ENCODE assay signal across 1 cellular context in the genomic region with DNA sequence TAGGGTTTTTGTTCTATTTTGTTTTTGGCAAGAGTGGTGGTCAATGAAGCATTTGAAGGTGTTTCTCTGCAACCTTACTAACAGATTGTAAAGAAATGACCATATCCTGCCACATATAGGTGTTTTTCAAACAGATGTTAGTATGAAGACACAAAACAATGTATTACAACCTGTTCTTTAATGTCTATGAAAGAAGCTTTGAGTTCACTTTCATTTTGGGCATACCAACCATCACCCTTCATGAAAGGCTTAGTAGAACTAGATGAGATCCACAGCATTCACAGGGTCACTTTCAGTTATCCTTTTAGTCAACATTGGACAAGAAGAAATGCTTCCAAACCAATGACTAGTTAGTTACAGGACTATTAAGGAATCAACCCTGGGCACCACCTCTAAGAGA.
TF ChIP-seq lines count a peak whose summit lies in the region.

No MANE protein-coding gene starts in this region.

TF ChIP-seq in GM12878, 131 proteins besides CTCF, POLR2A, EP300 and RAD21 (continued from another document):
- TF ChIP-seq, protein P1, sequence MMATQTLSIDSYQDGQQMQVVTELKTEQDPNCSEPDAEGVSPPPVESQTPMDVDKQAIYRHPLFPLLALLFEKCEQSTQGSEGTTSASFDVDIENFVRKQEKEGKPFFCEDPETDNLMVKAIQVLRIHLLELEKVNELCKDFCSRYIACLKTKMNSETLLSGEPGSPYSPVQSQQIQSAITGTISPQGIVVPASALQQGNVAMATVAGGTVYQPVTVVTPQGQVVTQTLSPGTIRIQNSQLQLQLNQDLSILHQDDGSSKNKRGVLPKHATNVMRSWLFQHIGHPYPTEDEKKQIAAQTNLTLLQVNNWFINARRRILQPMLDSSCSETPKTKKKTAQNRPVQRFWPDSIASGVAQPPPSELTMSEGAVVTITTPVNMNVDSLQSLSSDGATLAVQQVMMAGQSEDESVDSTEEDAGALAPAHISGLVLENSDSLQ (IDR thresholded peaks at IDR 0.05): no peak
- TF ChIP-seq, protein P2, sequence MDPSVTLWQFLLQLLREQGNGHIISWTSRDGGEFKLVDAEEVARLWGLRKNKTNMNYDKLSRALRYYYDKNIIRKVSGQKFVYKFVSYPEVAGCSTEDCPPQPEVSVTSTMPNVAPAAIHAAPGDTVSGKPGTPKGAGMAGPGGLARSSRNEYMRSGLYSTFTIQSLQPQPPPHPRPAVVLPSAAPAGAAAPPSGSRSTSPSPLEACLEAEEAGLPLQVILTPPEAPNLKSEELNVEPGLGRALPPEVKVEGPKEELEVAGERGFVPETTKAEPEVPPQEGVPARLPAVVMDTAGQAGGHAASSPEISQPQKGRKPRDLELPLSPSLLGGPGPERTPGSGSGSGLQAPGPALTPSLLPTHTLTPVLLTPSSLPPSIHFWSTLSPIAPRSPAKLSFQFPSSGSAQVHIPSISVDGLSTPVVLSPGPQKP (IDR thresholded peaks at IDR 0.05; ENCODE audit: low read depth, low read length): no peak
- TF ChIP-seq ZBED1 (IDR thresholded peaks at IDR 0.05; ENCODE audit: borderline replicate concordance) (no peak), ZSCAN29 (IDR thresholded peaks at IDR 0.05) (no peak), LARP7 (IDR thresholded peaks at IDR 0.05) (no peak), MEF2B (IDR thresholded peaks at IDR 0.05; ENCODE audit: partially characterized antibody, poor library complexity, severe bottlenecking) (no peak), IKZF2 (IDR thresholded peaks at IDR 0.05) (no peak), TBL1XR1 (IDR thresholded peaks at IDR 0.05; ENCODE audit: low read depth, low read length) (no peak), NFIC (IDR thresholded peaks at IDR 0.05; ENCODE audit: low read depth, low read length) (no peak), RFX5 (IDR thresholded peaks at IDR 0.05; ENCODE audit: low read depth, low read length) (no peak), IKZF1 (conservative IDR thresholded peaks at IDR 0.05) (no peak), CHD2 (IDR thresholded peaks at IDR 0.05; ENCODE audit: borderline replicate concordance, low read depth, low read length) (no peak), SUZ12 (IDR thresholded peaks at IDR 0.05; ENCODE audit: unreplicated experiment) (no peak), CHD4 (IDR thresholded peaks at IDR 0.05) (no peak)
- TF ChIP-seq, protein P3, sequence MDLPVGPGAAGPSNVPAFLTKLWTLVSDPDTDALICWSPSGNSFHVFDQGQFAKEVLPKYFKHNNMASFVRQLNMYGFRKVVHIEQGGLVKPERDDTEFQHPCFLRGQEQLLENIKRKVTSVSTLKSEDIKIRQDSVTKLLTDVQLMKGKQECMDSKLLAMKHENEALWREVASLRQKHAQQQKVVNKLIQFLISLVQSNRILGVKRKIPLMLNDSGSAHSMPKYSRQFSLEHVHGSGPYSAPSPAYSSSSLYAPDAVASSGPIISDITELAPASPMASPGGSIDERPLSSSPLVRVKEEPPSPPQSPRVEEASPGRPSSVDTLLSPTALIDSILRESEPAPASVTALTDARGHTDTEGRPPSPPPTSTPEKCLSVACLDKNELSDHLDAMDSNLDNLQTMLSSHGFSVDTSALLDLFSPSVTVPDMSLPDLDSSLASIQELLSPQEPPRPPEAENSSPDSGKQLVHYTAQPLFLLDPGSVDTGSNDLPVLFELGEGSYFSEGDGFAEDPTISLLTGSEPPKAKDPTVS (IDR thresholded peaks at IDR 0.05; ENCODE audit: low read depth, low read length): no peak
- TF ChIP-seq, protein P4, sequence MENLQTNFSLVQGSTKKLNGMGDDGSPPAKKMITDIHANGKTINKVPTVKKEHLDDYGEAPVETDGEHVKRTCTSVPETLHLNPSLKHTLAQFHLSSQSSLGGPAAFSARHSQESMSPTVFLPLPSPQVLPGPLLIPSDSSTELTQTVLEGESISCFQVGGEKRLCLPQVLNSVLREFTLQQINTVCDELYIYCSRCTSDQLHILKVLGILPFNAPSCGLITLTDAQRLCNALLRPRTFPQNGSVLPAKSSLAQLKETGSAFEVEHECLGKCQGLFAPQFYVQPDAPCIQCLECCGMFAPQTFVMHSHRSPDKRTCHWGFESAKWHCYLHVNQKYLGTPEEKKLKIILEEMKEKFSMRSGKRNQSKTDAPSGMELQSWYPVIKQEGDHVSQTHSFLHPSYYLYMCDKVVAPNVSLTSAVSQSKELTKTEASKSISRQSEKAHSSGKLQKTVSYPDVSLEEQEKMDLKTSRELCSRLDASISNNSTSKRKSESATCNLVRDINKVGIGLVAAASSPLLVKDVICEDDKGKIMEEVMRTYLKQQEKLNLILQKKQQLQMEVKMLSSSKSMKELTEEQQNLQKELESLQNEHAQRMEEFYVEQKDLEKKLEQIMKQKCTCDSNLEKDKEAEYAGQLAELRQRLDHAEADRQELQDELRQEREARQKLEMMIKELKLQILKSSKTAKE (IDR thresholded peaks at IDR 0.05; ENCODE audit: low read depth, poor library complexity, severe bottlenecking): no peak
- TF ChIP-seq, protein P5, sequence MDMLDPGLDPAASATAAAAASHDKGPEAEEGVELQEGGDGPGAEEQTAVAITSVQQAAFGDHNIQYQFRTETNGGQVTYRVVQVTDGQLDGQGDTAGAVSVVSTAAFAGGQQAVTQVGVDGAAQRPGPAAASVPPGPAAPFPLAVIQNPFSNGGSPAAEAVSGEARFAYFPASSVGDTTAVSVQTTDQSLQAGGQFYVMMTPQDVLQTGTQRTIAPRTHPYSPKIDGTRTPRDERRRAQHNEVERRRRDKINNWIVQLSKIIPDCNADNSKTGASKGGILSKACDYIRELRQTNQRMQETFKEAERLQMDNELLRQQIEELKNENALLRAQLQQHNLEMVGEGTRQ (IDR thresholded peaks at IDR 0.05; ENCODE audit: borderline replicate concordance, low read depth, low read length): no peak
